In the genomic region with DNA sequence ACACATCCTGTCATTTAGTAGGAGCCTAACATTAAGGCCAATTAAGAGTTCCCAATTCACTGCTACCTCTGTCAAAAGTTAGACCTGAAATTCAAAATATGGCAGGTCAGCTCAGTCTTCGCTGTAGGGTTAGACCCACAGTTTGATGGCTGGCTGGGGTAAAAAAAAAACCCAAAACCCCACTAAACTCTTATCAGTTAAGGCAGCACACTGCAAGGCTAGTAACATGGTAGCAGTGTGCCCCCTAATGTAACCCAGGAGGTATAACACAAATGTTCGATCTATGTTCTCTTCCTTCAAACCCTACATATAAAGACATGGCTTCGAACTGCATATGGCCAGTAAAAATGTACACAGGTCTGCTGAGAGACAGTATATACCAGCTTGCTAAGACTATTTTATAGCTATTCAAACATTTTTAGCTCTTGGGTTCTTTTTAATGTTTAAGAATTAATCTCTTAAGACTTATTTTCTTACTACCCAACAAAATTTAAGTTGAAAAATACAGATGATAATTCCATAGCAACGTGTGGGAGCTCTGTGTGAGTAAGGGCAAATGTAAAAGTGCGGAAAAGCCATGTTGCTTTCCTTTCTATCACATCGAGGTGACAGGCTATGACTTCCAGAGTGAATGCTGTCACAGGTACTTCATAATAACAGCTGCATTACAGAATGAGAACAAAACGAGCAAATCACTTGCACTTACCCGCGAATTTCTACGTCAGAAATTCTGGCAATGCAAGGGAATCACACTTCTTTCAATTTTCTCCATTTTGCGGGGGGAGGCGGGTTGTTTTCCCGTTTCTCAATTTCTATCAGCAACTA, we compare ENCODE assay signal across 9 cellular contexts.
A peak's percentile ranks its signal among the peaks of the same experiment; 100 is the strongest.
DNase-seq lines count a peak whose midpoint lies in the region; ATAC-seq and TF ChIP-seq lines count a peak whose summit lies in the region.
"Had no signal": no experiment of that assay in that cellular context is flagged by ENCODE, and none has a peak within 500 bp of the region (broad histone marks: within the 10 kb centered on the region; RNA-seq: fewer than 3 reads in every experiment).

No MANE protein-coding gene starts in this region.

- H3K9ac ChIP-seq in smooth muscle cell (ENCODE audit: low read depth), result no peak overlapping the region

- H2AFZ ChIP-seq in smooth muscle cell (ENCODE audit: low read depth), result no peak overlapping the region

- no peak for TF ChIP-seq POLR2A in prostate gland (IDR thresholded peaks at IDR 0.05)

- H3K9me3 Mint-ChIP-seq in activated CD8-positive, alpha-beta memory T cell treated with anti-CD3 and anti-CD28 coated beads, Interleukin-2, amount 10 ng/mL, durations not matched to agents 7 days and 5 days (ENCODE audit: low read depth), result no peaks in the 10 kb centered on the region
- H3K9me3 Mint-ChIP-seq: activated naive CD4-positive, alpha-beta T cell treated with anti-CD3 and anti-CD28 coated beads, Interleukin-2, amount 50 U/mL, for 24 hours had no signal

- no peaks in the 10 kb centered on the region for H3K4me1 Mint-ChIP-seq in activated CD8-positive, alpha-beta memory T cell treated with anti-CD3 and anti-CD28 coated beads, Interleukin-2, amount 10 ng/mL, durations not matched to agents 7 days and 5 days
- H3K4me1 Mint-ChIP-seq: activated naive CD4-positive, alpha-beta T cell treated with anti-CD3 and anti-CD28 coated beads, Interleukin-2, amount 50 U/mL, for 24 hours had no signal

- no peaks in the 10 kb centered on the region for H3K36me3 ChIP-seq in smooth muscle cell (ENCODE audit: low read depth)
- H3K36me3 ChIP-seq in prostate gland, result no peaks in the 10 kb centered on the region

- H3K4me1 ChIP-seq in smooth muscle cell (ENCODE audit: low read depth) (no peaks in the 10 kb centered on the region), prostate gland (replicated peaks) (no peaks in the 10 kb centered on the region)

- H3K36me3 Mint-ChIP-seq in activated CD8-positive, alpha-beta memory T cell treated with anti-CD3 and anti-CD28 coated beads, Interleukin-2, amount 10 ng/mL, durations not matched to agents 7 days and 5 days, result no peaks in the 10 kb centered on the region
- H3K36me3 Mint-ChIP-seq: activated naive CD4-positive, alpha-beta T cell treated with anti-CD3 and anti-CD28 coated beads, Interleukin-2, amount 50 U/mL, for 24 hours had no signal

- H3K27ac Mint-ChIP-seq in activated CD8-positive, alpha-beta memory T cell treated with anti-CD3 and anti-CD28 coated beads, Interleukin-2, amount 10 ng/mL, durations not matched to agents 7 days and 5 days, result no peak overlapping the region
- H3K27ac Mint-ChIP-seq: activated naive CD4-positive, alpha-beta T cell treated with anti-CD3 and anti-CD28 coated beads, Interleukin-2, amount 50 U/mL, for 24 hours had no signal

- 92% methylated on average over 13 of the region's 13 CpGs for WGBS in smooth muscle cell (ENCODE audit: low lambda C conversion rate)
- 90% methylated on average over 13 of the region's 13 CpGs for WGBS in prostate gland

- H3K27ac ChIP-seq in smooth muscle cell (ENCODE audit: low read depth) (no peak overlapping the region), prostate gland (no peak overlapping the region)

- intact Hi-C loops in prostate gland (cut with DNase I), result loop anchor here (10.0 kb wide), 2 partner anchors 166 to 636 kb away; partner anchors contain the start of genes IMMP2L and LRRN3

- no peaks in the 10 kb centered on the region for H3K79me2 ChIP-seq in smooth muscle cell (ENCODE audit: low read depth)

- H3K27me3 Mint-ChIP-seq in activated CD8-positive, alpha-beta memory T cell treated with anti-CD3 and anti-CD28 coated beads, Interleukin-2, amount 10 ng/mL, durations not matched to agents 7 days and 5 days, result peaks cover 2% of the 10 kb centered on the region

- H3K4me2 ChIP-seq in smooth muscle cell, result no peak overlapping the region

- no peaks in the 10 kb centered on the region for H3F3A ChIP-seq in smooth muscle cell (ENCODE audit: low read depth)

- no peak overlapping the region for H3K4me3 ChIP-seq in smooth muscle cell
- no peak overlapping the region for H3K4me3 ChIP-seq in prostate gland

- peak; percentile 20 for ATAC-seq in activated CD8-positive, alpha-beta memory T cell treated with anti-CD3 and anti-CD28 coated beads, Interleukin-2, amount 10 ng/mL, durations not matched to agents 7 days and 5 days
- ATAC-seq in HG02798 (IDR thresholded peaks at IDR 0.05; ENCODE audit: poor library complexity, unreplicated experiment), result peak; percentile 59

- H3K9me3 ChIP-seq in smooth muscle cell (replicated peaks; ENCODE audit: low read depth) (no peaks in the 10 kb centered on the region), prostate gland (no peaks in the 10 kb centered on the region)

- H3K27me3 ChIP-seq in smooth muscle cell (ENCODE audit: low read depth), result no peaks in the 10 kb centered on the region
- H3K27me3 ChIP-seq in prostate gland (replicated peaks; ENCODE audit: insufficient read depth), result no peaks in the 10 kb centered on the region

- CTCF ChIA-PET in activated CD8-positive, alpha-beta memory T cell treated with anti-CD3 and anti-CD28 coated beads, Interleukin-2, amount 10 ng/mL, durations not matched to agents 7 days and 5 days (lab: Charles Lee), result interaction anchor here (0.9 to 1.3 kb wide), 3 partner anchors 8 to 619 kb away, joined by 3 read pairs; no protein-coding TSS in a partner anchor

- no peak for DNase-seq in activated CD8-positive, alpha-beta memory T cell treated with anti-CD3 and anti-CD28 coated beads, Interleukin-2, amount 10 ng/mL, durations not matched to agents 7 days and 5 days
- DNase-seq in activated CD8-positive, alpha-beta memory T cell treated with anti-CD3 and anti-CD28 coated beads for 24 hours, result no peak
- DNase-seq in NCI-H69 (lab: John Stamatoyannopoulos, UW), result peak; percentile 59
- DNase-seq in dermis blood vessel endothelial cell, result peak; percentile 44
- no peak for DNase-seq in smooth muscle cell (lab: John Stamatoyannopoulos, UW; ENCODE audit: unreplicated experiment)
- no peak for DNase-seq in prostate gland (ENCODE audit: low spot score)
- no peak for DNase-seq in NCI-H2227 (lab: John Stamatoyannopoulos, UW; ENCODE audit: unreplicated experiment)

- H3K4me3 Mint-ChIP-seq in activated CD8-positive, alpha-beta memory T cell treated with anti-CD3 and anti-CD28 coated beads, Interleukin-2, amount 10 ng/mL, durations not matched to agents 7 days and 5 days, result no peak overlapping the region
- H3K4me3 Mint-ChIP-seq: activated naive CD4-positive, alpha-beta T cell treated with anti-CD3 and anti-CD28 coated beads, Interleukin-2, amount 50 U/mL, for 24 hours had no signal

- no peaks in the 10 kb centered on the region for H4K20me1 ChIP-seq in smooth muscle cell (ENCODE audit: low read depth)

- TF ChIP-seq CTCF in smooth muscle cell (IDR thresholded peaks at IDR 0.05; ENCODE audit: borderline replicate concordance, insufficient read depth, poor library complexity, severe bottlenecking) (peak; percentile 23), prostate gland (IDR thresholded peaks at IDR 0.05) (peak in 2 of 4 experiments; percentile 13 to 16)

Comparison
In these comparisons a context has a peak if more than half of its experiments do, and no peak if none do; other contexts are left out.
1. DNase-seq: peak in NCI-H69 (single experiment) and dermis blood vessel endothelial cell (single experiment); none in activated CD8-positive, alpha-beta memory T cell treated with anti-CD3 and anti-CD28 coated beads, Interleukin-2, amount 10 ng/mL, durations not matched to agents 7 days and 5 days (single experiment), activated CD8-positive, alpha-beta memory T cell treated with anti-CD3 and anti-CD28 coated beads for 24 hours (single experiment), smooth muscle cell (single experiment), prostate gland (single experiment) and NCI-H2227 (single experiment).